29 cellular contexts compared by ENCODE assay signal in the genomic region with DNA sequence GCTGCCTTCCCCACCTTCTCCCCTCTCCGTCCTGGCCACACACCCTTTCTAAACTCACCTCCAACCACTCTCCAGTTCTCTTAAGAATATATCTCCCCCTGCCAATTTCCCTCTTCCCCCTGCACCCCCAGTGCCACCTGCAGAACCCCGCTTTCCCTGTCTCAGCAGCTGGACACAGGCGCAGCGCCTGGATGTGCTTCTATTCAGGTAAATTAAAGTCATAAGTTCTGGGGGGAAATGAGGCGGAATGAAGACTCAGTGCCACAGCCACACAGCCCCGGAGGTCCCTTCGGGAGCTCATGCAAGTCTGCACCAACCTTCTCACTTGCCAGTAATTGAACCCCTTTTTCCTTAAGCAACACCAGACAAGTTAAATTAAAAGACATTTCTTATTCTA. TPM values are rescaled to one million over a fixed set of nuclear protein-coding genes. Genes with fewer than 3 reads are reported as not detected.
"Had no signal": no experiment of that assay in that cellular context is flagged by ENCODE, and none has a peak within 500 bp of the region (broad histone marks: within the 10 kb centered on the region; RNA-seq: fewer than 3 reads in every experiment).

No MANE protein-coding gene starts in this region.

- H3K27me3 ChIP-seq: brain microvascular endothelial cell, SJCRH30 had no signal

- H3K36me3 ChIP-seq: brain microvascular endothelial cell, SJCRH30 had no signal

- H3K9me3 Mint-ChIP-seq: activated CD4-positive, alpha-beta T cell treated with anti-CD3 and anti-CD28 coated beads, Interleukin-2, amount 10 ng/mL, durations not matched to agents 24 days and 14 days; activated CD8-positive, alpha-beta T cell treated with anti-CD3 and anti-CD28 coated beads for 36 hours; activated naive CD4-positive, alpha-beta T cell treated with anti-CD3 and anti-CD28 coated beads, Interleukin-2, amount 10 ng/mL, durations not matched to agents 7 days and 5 days; activated naive CD8-positive, alpha-beta T cell treated with anti-CD3 and anti-CD28 coated beads, Interleukin-2, amount 50 U/mL, for 24 hours; activated T-cell treated with anti-CD3 and anti-CD28 coated beads, Interleukin-2, amount 50 U/mL, for 4 hours; activated T-helper 1 cell treated with anti-CD3 and anti-CD28 coated beads, Interleukin-12 subunit alpha, Interleukin-12 subunit beta, Interleukin-2, Interleukin-4 antibody, amounts not matched to agents 30 ng/mL and 10 ng/mL and 1 ng/mL, durations not matched to agents 14 hours and 24 hours and 36 hours; central memory CD8-positive, alpha-beta T cell had no signal

- ATAC-seq: activated CD8-positive, alpha-beta T cell treated with anti-CD3 and anti-CD28 coated beads for 36 hours; activated naive CD8-positive, alpha-beta T cell treated with anti-CD3 and anti-CD28 coated beads, Interleukin-2, amount 50 U/mL, for 24 hours; activated T-cell treated with anti-CD3 and anti-CD28 coated beads, Interleukin-2, amount 50 U/mL, for 4 hours; Panc1 had no signal

- H3K27ac Mint-ChIP-seq: activated CD4-positive, alpha-beta T cell treated with anti-CD3 and anti-CD28 coated beads, Interleukin-2, amount 10 ng/mL, durations not matched to agents 24 days and 14 days; activated CD8-positive, alpha-beta T cell treated with anti-CD3 and anti-CD28 coated beads for 36 hours; activated naive CD4-positive, alpha-beta T cell treated with anti-CD3 and anti-CD28 coated beads, Interleukin-2, amount 10 ng/mL, durations not matched to agents 7 days and 5 days; activated naive CD8-positive, alpha-beta T cell; activated naive CD8-positive, alpha-beta T cell treated with anti-CD3 and anti-CD28 coated beads, Interleukin-2, amount 50 U/mL, for 24 hours; activated T-helper 1 cell treated with anti-CD3 and anti-CD28 coated beads, Interleukin-12 subunit alpha, Interleukin-12 subunit beta, Interleukin-2, Interleukin-4 antibody, amounts not matched to agents 30 ng/mL and 10 ng/mL and 1 ng/mL, durations not matched to agents 14 hours and 24 hours and 36 hours had no signal

- H3K27ac ChIP-seq: brain microvascular endothelial cell, KMS-11, SJCRH30, SK-N-MC had no signal

- H3K4me2 ChIP-seq: KMS-11 had no signal

- H3K36me3 Mint-ChIP-seq: activated naive CD4-positive, alpha-beta T cell treated with anti-CD3 and anti-CD28 coated beads, Interleukin-2, amount 10 ng/mL, durations not matched to agents 7 days and 5 days; activated naive CD8-positive, alpha-beta T cell had no signal

- H3K9me3 ChIP-seq: SJCRH30 had no signal

- DNase-seq: activated CD4-positive, alpha-beta T cell treated with anti-CD3 and anti-CD28 coated beads, Interleukin-2, amount 10 ng/mL, durations not matched to agents 24 days and 14 days; activated CD4-positive, alpha-beta T cell treated with anti-CD3 and anti-CD28 coated beads, Interleukin-2, amount 50 U/mL, for 4 hours; activated CD8-positive, alpha-beta T cell treated with anti-CD3 and anti-CD28 coated beads for 36 hours; activated naive CD4-positive, alpha-beta T cell treated with anti-CD3 and anti-CD28 coated beads, Interleukin-2, amount 10 ng/mL, durations not matched to agents 7 days and 5 days; activated naive CD8-positive, alpha-beta T cell treated with anti-CD3 and anti-CD28 coated beads, Interleukin-2, amount 50 U/mL, for 24 hours; activated T-cell treated with anti-CD3 and anti-CD28 coated beads for 4 hours; activated T-cell treated with anti-CD3 and anti-CD28 coated beads, Interleukin-2, amount 50 U/mL, for 4 hours; anterior cingulate cortex; brain microvascular endothelial cell; MM.1S; MV-4-11; NCI-H1092; NCI-H1436 treated with DMSO at 0.1 percent for 48 hours; NCI-H1694 treated with DMSO at 0.1 percent for 48 hours; NCI-H2029; NCI-H345; NCI-H524 treated with DMSO at 0.1 percent for 48 hours; SHP77; SJCRH30; T1000 had no signal

- H3K4me3 Mint-ChIP-seq: activated CD4-positive, alpha-beta T cell treated with anti-CD3 and anti-CD28 coated beads, Interleukin-2, amount 10 ng/mL, durations not matched to agents 24 days and 14 days; activated CD8-positive, alpha-beta T cell treated with anti-CD3 and anti-CD28 coated beads for 36 hours; activated naive CD4-positive, alpha-beta T cell treated with anti-CD3 and anti-CD28 coated beads, Interleukin-2, amount 10 ng/mL, durations not matched to agents 7 days and 5 days; activated naive CD8-positive, alpha-beta T cell; activated naive CD8-positive, alpha-beta T cell treated with anti-CD3 and anti-CD28 coated beads, Interleukin-2, amount 50 U/mL, for 24 hours; activated T-cell treated with anti-CD3 and anti-CD28 coated beads, Interleukin-2, amount 50 U/mL, for 4 hours; activated T-helper 1 cell treated with anti-CD3 and anti-CD28 coated beads, Interleukin-12 subunit alpha, Interleukin-12 subunit beta, Interleukin-2, Interleukin-4 antibody, amounts not matched to agents 30 ng/mL and 10 ng/mL and 1 ng/mL, durations not matched to agents 14 hours and 24 hours and 36 hours; central memory CD8-positive, alpha-beta T cell had no signal

- H3K4me1 Mint-ChIP-seq: activated CD4-positive, alpha-beta T cell treated with anti-CD3 and anti-CD28 coated beads, Interleukin-2, amount 10 ng/mL, durations not matched to agents 24 days and 14 days; activated naive CD8-positive, alpha-beta T cell treated with anti-CD3 and anti-CD28 coated beads, Interleukin-2, amount 50 U/mL, for 24 hours had no signal

- H3K4me3 ChIP-seq: SJCRH30, SK-N-MC had no signal

RNA-seq across cellular contexts. Expression of a gene that starts 5.5 kb away (rescaled TPM):
- total RNA-seq: activated CD4-positive, alpha-beta T cell treated with anti-CD3 and anti-CD28 coated beads, Interleukin-2, amount 10 ng/mL, durations not matched to agents 24 days and 14 days; activated CD8-positive, alpha-beta memory T cell treated with anti-CD3 and anti-CD28 coated beads for 36 hours; activated CD8-positive, alpha-beta T cell treated with anti-CD3 and anti-CD28 coated beads for 36 hours; activated T-cell treated with anti-CD3 and anti-CD28 coated beads, Interleukin-2, amount 50 U/mL, for 4 hours; activated T-helper 1 cell treated with anti-CD3 and anti-CD28 coated beads, Interleukin-12 subunit alpha, Interleukin-12 subunit beta, Interleukin-2, Interleukin-4 antibody, amounts not matched to agents 30 ng/mL and 10 ng/mL and 1 ng/mL, durations not matched to agents 14 hours and 24 hours and 36 hours; T-helper 1 cell treated with Interleukin-12 subunit alpha and Interleukin-12 subunit beta and Interleukin-4 antibody, amounts not matched to agents 30 ng/mL and 1 ng/mL, for 36 hours; T-helper 2 cell treated with Interferon-gamma antibody and Interleukin-4, amounts not matched to agents 100 ng/mL and 5 ng/mL, for 36 hours had no signal
